ENCODE assay signal across 2 cellular contexts in the genomic region with DNA sequence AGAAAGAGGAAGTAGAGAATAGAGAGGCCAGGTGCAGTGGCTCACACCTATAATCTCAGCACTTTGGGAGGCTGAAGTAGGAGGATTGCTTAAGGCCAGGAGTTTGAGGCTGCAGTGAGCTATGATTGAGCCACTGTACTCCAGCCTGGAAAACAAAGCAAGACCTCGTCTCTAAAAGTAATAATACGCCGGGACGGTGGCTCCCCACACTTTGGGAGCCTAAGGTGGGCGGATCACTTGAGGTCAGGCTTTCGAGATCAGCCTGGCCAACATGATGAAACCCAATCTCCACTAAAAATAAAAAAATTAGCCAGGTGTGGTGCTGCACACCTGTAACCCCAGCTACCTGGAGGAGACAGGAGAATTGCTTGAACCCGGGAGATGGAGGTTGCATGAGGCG. TPM values are rescaled to one million over a fixed set of nuclear protein-coding genes. Genes with fewer than 3 reads are reported as not detected.
"Had no signal": no experiment of that assay in that cellular context is flagged by ENCODE, and none has a peak within 500 bp of the region (broad histone marks: within the 10 kb centered on the region; RNA-seq: fewer than 3 reads in every experiment).

No MANE protein-coding gene starts in this region.

RNA-seq across cellular contexts. Expression of a gene that starts 26.2 kb away (rescaled TPM):
- total RNA-seq: G401 had no signal

RNA-seq across cellular contexts. Expression of a gene that starts 34.1 kb away (rescaled TPM):
- total RNA-seq: G401, GM12878 had no signal
